ENCODE assay signal across 20 cellular contexts in genomic region chr6:10999994-11000393, GRCh38. TPM values are rescaled to one million over a fixed set of nuclear protein-coding genes. Genes with fewer than 3 reads are reported as not detected.
DNase-seq lines count a peak whose midpoint lies in the region; ATAC-seq and TF ChIP-seq lines count a peak whose summit lies in the region.
"Had no signal": no experiment of that assay in that cellular context is flagged by ENCODE, and none has a peak within 500 bp of the region (broad histone marks: within the 10 kb centered on the region; RNA-seq: fewer than 3 reads in every experiment).

No MANE protein-coding gene starts in this region.

- no peak for TF ChIP-seq CTCF in fibroblast of pulmonary artery (IDR thresholded peaks at IDR 0.05; ENCODE audit: low read length, missing control alignments)
- no peak for TF ChIP-seq CTCF in body of pancreas (IDR thresholded peaks at IDR 0.05)

- no peaks in the 10 kb centered on the region for H3K36me3 ChIP-seq in adipocyte (ENCODE audit: control insufficient read depth, insufficient read depth, low read length, severe bottlenecking)
- no peaks in the 10 kb centered on the region for H3K36me3 ChIP-seq in body of pancreas (replicated peaks in 1 of 2; ENCODE audit: insufficient read depth in 1 of 2, low read depth in 2 of 2)
- H3K36me3 ChIP-seq: ascending aorta, BE2C, esophagus squamous epithelium, neutrophil had no signal

- DNase-seq in EH (ENCODE audit: low read depth): peak; percentile 74
- peak; percentile 63 for DNase-seq in adipocyte (ENCODE audit: low read depth)
- peak; percentile 81 for DNase-seq in fibroblast of pulmonary artery (ENCODE audit: low read depth)
- no peak for DNase-seq in sciatic nerve (ENCODE audit: low spot score)
- DNase-seq in NCI-H2029 (lab: John Stamatoyannopoulos, UW): no peak
- DNase-seq in activated gamma-delta T cell treated with Interleukin-2 at 50 U/mL for 16 hours: no peak
- DNase-seq in body of pancreas: no peak
- DNase-seq: activated CD4-positive, alpha-beta T cell treated with anti-CD3 and anti-CD28 coated beads for 36 hours; activated CD8-positive, alpha-beta memory T cell treated with anti-CD3 and anti-CD28 coated beads, Interleukin-2, amount 50 U/mL, for 4 hours; activated gamma-delta T cell; BE2C; esophagus squamous epithelium; H7; hypothalamus; KG1; NCI-H1105; stimulated activated CD4-positive, alpha-beta T cell treated with anti-CD3 and anti-CD28 coated beads, Interleukin-1b, Interleukin-23, amount 100 ng/mL, for 48 hours had no signal

- intact Hi-C loops in sciatic nerve (cut with DNase I) (no loop called here), body of pancreas (cut with DNase I) (no loop called here)

- no peak overlapping the region for H3K4me3 ChIP-seq in adipocyte (ENCODE audit: low read length)
- no peak overlapping the region for H3K4me3 ChIP-seq in fibroblast of pulmonary artery (replicated peaks; ENCODE audit: low read depth, low read length)
- no peak overlapping the region for H3K4me3 ChIP-seq in body of pancreas
- H3K4me3 ChIP-seq: ascending aorta, esophagus squamous epithelium had no signal

- WGBS in body of pancreas, 2 donors: 50 to 72% methylated on average over 2 of the region's 2 CpGs

- TF ChIP-seq POLR2A in body of pancreas (IDR thresholded peaks at IDR 0.05): no peak

- no peak overlapping the region for H3K9ac ChIP-seq in adipocyte (ENCODE audit: low read length)

- H3K4me1 ChIP-seq in adipocyte (ENCODE audit: control insufficient read depth, insufficient read depth, low read length): peaks cover 5% of the 10 kb centered on the region
- H3K4me1 ChIP-seq in body of pancreas: no peaks in the 10 kb centered on the region
- H3K4me1 ChIP-seq: ascending aorta, BE2C, esophagus squamous epithelium had no signal

- H3K9me3 ChIP-seq in adipocyte (ENCODE audit: control insufficient read depth, low read length) (no peaks in the 10 kb centered on the region), body of pancreas (no peaks in the 10 kb centered on the region)
- H3K9me3 ChIP-seq: ascending aorta, BE2C, esophagus squamous epithelium, neutrophil had no signal

- H3K27ac ChIP-seq in body of pancreas: peak overlapping the region in 1 of 4 donors; percentile 1
- H3K27ac ChIP-seq: ascending aorta, esophagus squamous epithelium, neutrophil had no signal

- peak; percentile 86 for ATAC-seq in sciatic nerve
- no peak for ATAC-seq in body of pancreas
- ATAC-seq: activated CD4-positive, alpha-beta T cell treated with anti-CD3 and anti-CD28 coated beads for 36 hours had no signal

- H3K27me3 ChIP-seq in adipocyte (replicated peaks; ENCODE audit: control insufficient read depth, insufficient read depth, low read length) (no peaks in the 10 kb centered on the region), body of pancreas (no peaks in the 10 kb centered on the region)
- H3K27me3 ChIP-seq: ascending aorta, BE2C, esophagus squamous epithelium had no signal

RNA-seq across cellular contexts. Expression of gene ELOVL2, which starts 44.1 kb away (rescaled TPM):
- total RNA-seq in sciatic nerve (2.9 TPM), body of pancreas (1 to 10 TPM; 2.9 to 3.0 TPM)
- total RNA-seq: activated CD4-positive, alpha-beta T cell treated with anti-CD3 and anti-CD28 coated beads for 36 hours; mononuclear cell had no signal

Comparison
In these comparisons a context has a peak if more than half of its experiments do, and no peak if none do; other contexts are left out.
1. DNase-seq: peak in EH (single experiment), adipocyte (single experiment) and fibroblast of pulmonary artery (single experiment); none in sciatic nerve (single experiment), NCI-H2029 (single experiment), activated gamma-delta T cell treated with Interleukin-2 at 50 U/mL for 16 hours (single experiment) and body of pancreas (0 of 4).